Comparison of ENCODE assay signal across 20 cellular contexts in the genomic region with DNA sequence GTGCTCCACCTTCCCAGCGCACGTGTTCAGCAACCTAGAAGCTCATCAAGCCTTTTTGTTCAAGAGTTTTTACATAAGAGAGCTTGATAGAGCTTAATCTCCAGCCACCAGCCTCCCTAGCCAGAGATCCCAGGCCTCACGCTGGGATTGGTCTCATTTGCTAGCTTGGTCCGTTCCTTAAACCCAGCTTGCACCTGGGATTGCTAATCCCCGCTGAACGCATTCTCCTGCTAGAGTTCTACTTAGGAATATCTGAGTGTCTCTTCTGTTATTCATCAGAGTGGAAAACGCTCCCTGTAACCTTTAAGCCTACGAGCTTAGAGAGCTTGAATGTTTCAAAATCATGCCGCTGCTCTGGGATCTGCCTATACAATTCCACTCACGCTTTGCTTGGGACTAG.
DNase-seq lines count a peak whose midpoint lies in the region; ATAC-seq and TF ChIP-seq lines count a peak whose summit lies in the region.
"Had no signal": no experiment of that assay in that cellular context is flagged by ENCODE, and none has a peak within 500 bp of the region (broad histone marks: within the 10 kb centered on the region; RNA-seq: fewer than 3 reads in every experiment).

No MANE protein-coding gene starts in this region.

- no peaks in the 10 kb centered on the region for H3K27me3 Mint-ChIP-seq in effector memory CD8-positive, alpha-beta T cell
- H3K27me3 Mint-ChIP-seq: CD4-positive, CD25-positive, alpha-beta regulatory T cell had no signal

- H3K36me3 ChIP-seq in esophagus muscularis mucosa (no peaks in the 10 kb centered on the region), upper lobe of right lung (no peaks in the 10 kb centered on the region)
- H3K36me3 ChIP-seq: BE2C had no signal

- H3K27ac ChIP-seq in esophagus muscularis mucosa (replicated peaks in 1 of 4), result no peak overlapping the region
- no peak overlapping the region for H3K27ac ChIP-seq in upper lobe of right lung
- H3K27ac ChIP-seq: HL-60 had no signal

- H3K9me3 ChIP-seq in esophagus muscularis mucosa (no peaks in the 10 kb centered on the region), upper lobe of right lung (no peaks in the 10 kb centered on the region)

- H3K4me1 ChIP-seq in esophagus muscularis mucosa, result peaks cover 0 to 4% (median 0%) of the 10 kb centered on the region in 4 donors
- H3K4me1 ChIP-seq in upper lobe of right lung, result no peaks in the 10 kb centered on the region

- ATAC-seq in HG02678 (IDR thresholded peaks at IDR 0.05; ENCODE audit: unreplicated experiment) (no peak), upper lobe of right lung (no peak)
- ATAC-seq in effector memory CD8-positive, alpha-beta T cell (replicated peaks), result no peak
- ATAC-seq: GM12878, HCT116 had no signal

- H3K9me3 Mint-ChIP-seq in effector memory CD8-positive, alpha-beta T cell, result peaks cover 0 to 13% of the 10 kb centered on the region in 2 donors

- peak; percentile 68 for DNase-seq in NCI-H82 treated with DMSO at 0.1 percent for 48 hours (lab: John Stamatoyannopoulos, UW; ENCODE audit: unreplicated experiment)
- peak; percentile 79 for DNase-seq in esophagus muscularis mucosa (ENCODE audit: extremely low spot score)
- DNase-seq in retina, result peak; percentile 38
- DNase-seq in upper lobe of right lung, result no peak
- DNase-seq in effector memory CD8-positive, alpha-beta T cell, result no peak
- DNase-seq: ACHN; BE2C; C1 segment of cervical spinal cord; CD4-positive, CD25-positive, alpha-beta regulatory T cell; CD8-positive, alpha-beta memory T cell; COR-L47; DMS 273 treated with DMSO at 0.1 percent for 48 hours; DMS53; DND-41; EL; HFFc6 had no signal

- H3K36me3 Mint-ChIP-seq in effector memory CD8-positive, alpha-beta T cell (ENCODE audit: insufficient read depth), result no peaks in the 10 kb centered on the region
- H3K36me3 Mint-ChIP-seq: CD4-positive, CD25-positive, alpha-beta regulatory T cell; CD8-positive, alpha-beta memory T cell had no signal

- TF ChIP-seq EP300 in esophagus muscularis mucosa (IDR thresholded peaks at IDR 0.05), result no peak

- no peak overlapping the region for H3K4me3 Mint-ChIP-seq in effector memory CD8-positive, alpha-beta T cell
- H3K4me3 Mint-ChIP-seq: CD4-positive, CD25-positive, alpha-beta regulatory T cell; CD8-positive, alpha-beta memory T cell; HFFc6 had no signal

- TF ChIP-seq CTCF in esophagus muscularis mucosa (IDR thresholded peaks at IDR 0.05) (no peak), upper lobe of right lung (IDR thresholded peaks at IDR 0.05) (no peak)

- whole genome bisulfite sequencing in esophagus muscularis mucosa, result 82% methylated on average over 10 of the region's 10 CpGs

- TF ChIP-seq POLR2A in esophagus muscularis mucosa (IDR thresholded peaks at IDR 0.05; ENCODE audit: low read depth), result no peak

- no peak overlapping the region for H3K4me3 ChIP-seq in esophagus muscularis mucosa
- no peak overlapping the region for H3K4me3 ChIP-seq in upper lobe of right lung
- H3K4me3 ChIP-seq: GM12878 had no signal

- peaks cover 0 to 6% (median 0%) of the 10 kb centered on the region in 4 donors for H3K27me3 ChIP-seq in esophagus muscularis mucosa
- H3K27me3 ChIP-seq in upper lobe of right lung, result peaks cover 3% of the 10 kb centered on the region
- H3K27me3 ChIP-seq: BE2C had no signal

- H3K4me1 Mint-ChIP-seq in effector memory CD8-positive, alpha-beta T cell (ENCODE audit: low read depth in 2 of 2), result no peaks in the 10 kb centered on the region
- H3K4me1 Mint-ChIP-seq: CD4-positive, CD25-positive, alpha-beta regulatory T cell; CD8-positive, alpha-beta memory T cell had no signal

- intact Hi-C loops in esophagus muscularis mucosa (cut with DNase I) (no loop called here), upper lobe of right lung (cut with DNase I) (no loop called here)

- no peak overlapping the region for H3K27ac Mint-ChIP-seq in effector memory CD8-positive, alpha-beta T cell
- H3K27ac Mint-ChIP-seq: CD4-positive, CD25-positive, alpha-beta regulatory T cell; CD8-positive, alpha-beta memory T cell; HFFc6 had no signal

Comparison
In these comparisons a context has a peak if more than half of its experiments do, and no peak if none do; other contexts are left out.
1. DNase-seq: peak in NCI-H82 treated with DMSO at 0.1 percent for 48 hours (single experiment), esophagus muscularis mucosa (single experiment) and retina (single experiment); none in upper lobe of right lung (single experiment) and effector memory CD8-positive, alpha-beta T cell (0 of 3).